ENCODE assay signal across 1 cellular context in genomic region chr3:15345608-15346137, GRCh38.
TF ChIP-seq lines count a peak whose summit lies in the region.

No MANE protein-coding gene starts in this region.

TF ChIP-seq in K562, 482 proteins besides CTCF, POLR2A, EP300 and RAD21 (continued from another document):
- TF ChIP-seq ZNF407 (IDR thresholded peaks at IDR 0.05; ENCODE audit: low read depth) (no peak), ZNF584 (CRISPR knock-in tag; IDR thresholded peaks at IDR 0.05; ENCODE audit: low read depth) (0 out of 2 replicates have a peak, but pooled peaks have one; percentile 65)
